ENCODE assay signal across 8 cellular contexts in genomic region chr7:56051053-56051338, GRCh38. TPM values are rescaled to one million over a fixed set of nuclear protein-coding genes. Genes with fewer than 3 reads are reported as not detected.
DNase-seq lines count a peak whose midpoint lies in the region; ATAC-seq lines count a peak whose summit lies in the region.

No MANE protein-coding gene starts in this region.

- no peaks in the 10 kb centered on the region for H3K4me1 ChIP-seq in iPS-15b (ENCODE audit: control insufficient read depth, insufficient read depth, low read length)

- no peaks in the 10 kb centered on the region for H3K9me3 Mint-ChIP-seq in activated T-helper 17 cell treated with anti-CD3 and anti-CD28 coated beads, Interleukin-2, amount 50 U/mL, for 72 hours
- H3K9me3 Mint-ChIP-seq in stimulated activated memory B cell treated with anti-CD40 and anti-IgM and Interleukin-4, amounts not matched to agents 10 μg/mL and 1 μg/mL and 100 μg/mL, for 72 hours, result no peaks in the 10 kb centered on the region

- DNase-seq in DMS114 treated with DMSO at 0.1 percent for 48 hours (lab: John Stamatoyannopoulos, UW; ENCODE audit: unreplicated experiment), result no peak
- no peak for DNase-seq in NCI-H1092 treated with DMSO at 0.1 percent for 48 hours (lab: John Stamatoyannopoulos, UW)
- DNase-seq in SKM-1 (lab: John Stamatoyannopoulos, UW; ENCODE audit: unreplicated experiment), result no peak

- H3K36me3 Mint-ChIP-seq in activated T-helper 17 cell treated with anti-CD3 and anti-CD28 coated beads, Interleukin-2, amount 50 U/mL, for 72 hours (ENCODE audit: low read depth), result peaks cover 50% of the 10 kb centered on the region
- peaks cover 14% of the 10 kb centered on the region for H3K36me3 Mint-ChIP-seq in stimulated activated memory B cell treated with anti-CD40 and anti-IgM and Interleukin-4, amounts not matched to agents 10 μg/mL and 1 μg/mL and 100 μg/mL, for 72 hours

- H3K4me1 Mint-ChIP-seq in activated T-helper 17 cell treated with anti-CD3 and anti-CD28 coated beads, Interleukin-2, amount 50 U/mL, for 72 hours, result peaks cover 12% of the 10 kb centered on the region
- peaks cover 33% of the 10 kb centered on the region for H3K4me1 Mint-ChIP-seq in stimulated activated memory B cell treated with anti-CD40 and anti-IgM and Interleukin-4, amounts not matched to agents 10 μg/mL and 1 μg/mL and 100 μg/mL, for 72 hours

- H3K27ac Mint-ChIP-seq in activated T-helper 17 cell treated with anti-CD3 and anti-CD28 coated beads, Interleukin-2, amount 50 U/mL, for 72 hours, result peak overlapping the region; percentile 97
- H3K27ac Mint-ChIP-seq in stimulated activated memory B cell treated with anti-CD40 and anti-IgM and Interleukin-4, amounts not matched to agents 10 μg/mL and 1 μg/mL and 100 μg/mL, for 72 hours, result peak overlapping the region; percentile 91

- peak; percentile 13 for ATAC-seq in HG03575 (IDR thresholded peaks at IDR 0.05; ENCODE audit: extremely low read depth, insufficient number of reproducible peaks, low FRiP score, unreplicated experiment)
- ATAC-seq in activated T-helper 17 cell treated with anti-CD3 and anti-CD28 coated beads, Interleukin-2, amount 50 U/mL, for 72 hours (replicated peaks), result no peak
- no peak for ATAC-seq in stimulated activated memory B cell treated with anti-CD40 and anti-IgM and Interleukin-4, amounts not matched to agents 10 μg/mL and 1 μg/mL and 100 μg/mL, for 72 hours
- ATAC-seq in GM18861 (IDR thresholded peaks at IDR 0.05; ENCODE audit: unreplicated experiment), result no peak

- H3K4me3 Mint-ChIP-seq in activated T-helper 17 cell treated with anti-CD3 and anti-CD28 coated beads, Interleukin-2, amount 50 U/mL, for 72 hours, result peak overlapping the region; percentile 94
- H3K4me3 Mint-ChIP-seq in stimulated activated memory B cell treated with anti-CD40 and anti-IgM and Interleukin-4, amounts not matched to agents 10 μg/mL and 1 μg/mL and 100 μg/mL, for 72 hours, result peak overlapping the region; percentile 87

- peaks cover 12% of the 10 kb centered on the region for H3K36me3 ChIP-seq in iPS-15b (ENCODE audit: control insufficient read depth, insufficient read depth, low read length)

- no peaks in the 10 kb centered on the region for H3K27me3 ChIP-seq in iPS-15b (ENCODE audit: control insufficient read depth, insufficient read depth, low read length)

- H3K4me3 ChIP-seq in iPS-15b (ENCODE audit: low read depth, low read length), result peak overlapping the region; percentile 97

- peak overlapping the region; percentile 99 for H3K9ac ChIP-seq in iPS-15b (ENCODE audit: low read depth, low read length)

- H3K27me3 Mint-ChIP-seq in activated T-helper 17 cell treated with anti-CD3 and anti-CD28 coated beads, Interleukin-2, amount 50 U/mL, for 72 hours, result no peaks in the 10 kb centered on the region
- H3K27me3 Mint-ChIP-seq in stimulated activated memory B cell treated with anti-CD40 and anti-IgM and Interleukin-4, amounts not matched to agents 10 μg/mL and 1 μg/mL and 100 μg/mL, for 72 hours, result no peaks in the 10 kb centered on the region

- H3K9me3 ChIP-seq in iPS-15b (ENCODE audit: control insufficient read depth, insufficient read depth, low read length), result no peaks in the 10 kb centered on the region

RNA-seq across cellular contexts. Expression of gene PSPH, which starts 0.2 kb away (rescaled TPM):
- total RNA-seq in activated T-helper 17 cell treated with anti-CD3 and anti-CD28 coated beads, Interleukin-2, amount 50 U/mL, for 72 hours, result 10 to 100 TPM in 1 of 2 donors, 1 to 10 TPM in 1; 8.3 to 25.4 TPM

RNA-seq across cellular contexts. Expression of gene CCT6A, which starts 0.6 kb away (rescaled TPM):
- total RNA-seq in activated T-helper 17 cell treated with anti-CD3 and anti-CD28 coated beads, Interleukin-2, amount 50 U/mL, for 72 hours, result 100 to 1,000 TPM; 108 to 232 TPM

RNA-seq across cellular contexts. Expression of gene SUMF2, which starts 13.1 kb away (rescaled TPM):
- 10 to 100 TPM; 88.2 to 89.6 TPM for total RNA-seq in activated T-helper 17 cell treated with anti-CD3 and anti-CD28 coated beads, Interleukin-2, amount 50 U/mL, for 72 hours

RNA-seq across cellular contexts. Expression of gene PHKG1, which starts 41.8 kb away (rescaled TPM):
- total RNA-seq in activated T-helper 17 cell treated with anti-CD3 and anti-CD28 coated beads, Interleukin-2, amount 50 U/mL, for 72 hours, result 1 to 10 TPM; 3.0 to 6.0 TPM

RNA-seq across cellular contexts. Expression of gene CHCHD2, which starts 55.3 kb away (rescaled TPM):
- 100 to 1,000 TPM; 498 to 792 TPM for total RNA-seq in activated T-helper 17 cell treated with anti-CD3 and anti-CD28 coated beads, Interleukin-2, amount 50 U/mL, for 72 hours
